8 cellular contexts compared by ENCODE assay signal in the genomic region with DNA sequence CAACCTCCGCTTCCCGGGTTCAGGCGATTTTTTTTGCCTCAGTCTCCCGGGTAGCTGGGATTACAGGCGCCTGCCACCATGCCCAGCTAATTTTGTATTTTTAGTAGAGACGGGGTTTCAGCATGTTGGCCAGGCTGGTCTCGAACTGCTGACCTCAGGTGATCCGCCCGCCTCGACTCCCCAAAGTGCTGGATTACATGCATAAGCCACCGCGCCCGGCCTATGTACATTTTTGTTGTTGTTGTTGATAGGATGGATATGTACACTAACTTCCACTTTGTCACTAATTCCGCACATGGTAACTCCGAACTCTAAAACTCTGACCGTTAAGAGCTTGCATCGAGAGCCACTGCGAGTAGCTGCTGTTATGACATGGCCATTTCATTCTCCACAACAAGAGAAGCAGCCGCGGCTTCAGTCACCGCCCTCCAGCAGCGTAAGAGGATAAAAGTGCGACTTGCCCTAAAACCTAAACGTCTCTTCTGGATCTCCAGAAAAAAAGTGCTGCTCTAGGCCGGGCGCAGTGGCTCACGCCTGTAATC. TPM values are rescaled to one million over a fixed set of nuclear protein-coding genes. Genes with fewer than 3 reads are reported as not detected.
DNase-seq lines count a peak whose midpoint lies in the region; ATAC-seq, FAIRE-seq and TF ChIP-seq lines count a peak whose summit lies in the region.

No MANE protein-coding gene starts in this region.

- no peak overlapping the region for H3K4me3 ChIP-seq in CD8-positive, alpha-beta memory T cell (ENCODE audit: low read length)
- no peak overlapping the region for H3K4me3 ChIP-seq in H1 (ENCODE audit: extremely low read depth in 1 of 4, insufficient read depth in 2 of 4, low read depth in 3 of 4, low read length in 4 of 4)

- H3K9me3 ChIP-seq in CD8-positive, alpha-beta memory T cell (ENCODE audit: low read length) = no peaks in the 10 kb centered on the region
- no peaks in the 10 kb centered on the region for H3K9me3 ChIP-seq in H1 (ENCODE audit: insufficient read depth in 2 of 2, low read depth in 1 of 2, low read length in 1 of 2)

- H3K4me1 ChIP-seq in CD8-positive, alpha-beta memory T cell (ENCODE audit: insufficient read depth, low read length) = peaks cover 19% of the 10 kb centered on the region
- H3K4me1 ChIP-seq in H1 (replicated peaks in 1 of 4; ENCODE audit: control insufficient read depth in 3 of 4, insufficient read depth in 4 of 4, low read length in 3 of 4) = peaks cover 0 to 7% (median 2%) of the 10 kb centered on the region in 4 experiments; a peak in 5 of 7 replicates

- peaks cover 8% of the 10 kb centered on the region; the same call in 1 of the 2 replicates for H3K79me1 ChIP-seq in H1 (ENCODE audit: low read depth, low read length)

- peaks cover 0 to 40% (median 9%) of the 10 kb centered on the region in 3 donors for H3K36me3 Mint-ChIP-seq in CD8-positive, alpha-beta memory T cell

- TF ChIP-seq CTCF in H1 (IDR thresholded peaks at IDR 0.05; ENCODE audit: control extremely low read depth in 1 of 3, insufficient read depth in 1 of 3, low read depth in 1 of 3, low read length in 3 of 3) = no peak

- peak overlapping the region in 3 of 7 donors; percentile 28 to 96 (median 95) for H3K4me3 Mint-ChIP-seq in CD8-positive, alpha-beta memory T cell

- no peak overlapping the region for H3K27ac ChIP-seq in CD8-positive, alpha-beta memory T cell (ENCODE audit: low read depth, low read length)
- H3K27ac ChIP-seq in H1 (ENCODE audit: low read depth, low read length) = no peak overlapping the region

- no peak overlapping the region for H3K18ac ChIP-seq in H1 (ENCODE audit: extremely low read depth, low read length)

- no peak overlapping the region for H2AFZ ChIP-seq in H1 (ENCODE audit: low read length)

- H3K4me2 ChIP-seq in H1 (ENCODE audit: insufficient read depth in 1 of 2, low read depth in 2 of 2, low read length in 2 of 2) = no peak overlapping the region; a peak in 1 of 4 replicates

- H3K9ac ChIP-seq in H1 (replicated peaks in 1 of 4; ENCODE audit: extremely low read depth in 1 of 4, low read depth in 3 of 4, low read length in 3 of 4) = no peak overlapping the region

- no peak overlapping the region for H2BK5ac ChIP-seq in H1 (ENCODE audit: low read depth, low read length)

- POLR2A ChIA-PET in CD8-positive, alpha-beta memory T cell (lab: Charles Lee) = interaction anchor here (0.6 to 1.7 kb wide), 3 partner anchors 10 to 68 kb away, joined by 3 to 6 read pairs (median 4); partner anchors contain the start of gene DDIT3
- POLR2A ChIA-PET in H1 (lab: Charles Lee; ENCODE audit: partially characterized antibody) = interaction anchor here (0.6 to 1.2 kb wide), 4 partner anchors 54 to 269 kb away, joined by 3 read pairs; no protein-coding TSS in a partner anchor

- FAIRE-seq in H1 (lab: Jason Lieb, UNC) = no peak

- H2BK12ac ChIP-seq in H1 (ENCODE audit: low read depth, low read length) = no peak overlapping the region; the same call in 1 of the 2 replicates

- H4K5ac ChIP-seq in H1 (ENCODE audit: insufficient read length, low read depth, low read length) = no peak overlapping the region

- peaks cover 29% of the 10 kb centered on the region for H3K36me3 ChIP-seq in CD8-positive, alpha-beta memory T cell (ENCODE audit: insufficient read depth, low read length)
- H3K36me3 ChIP-seq in H1 (ENCODE audit: control insufficient read depth in 2 of 4, insufficient read depth in 4 of 4, low read length in 3 of 4) = peaks cover 16 to 33% (median 29%) of the 10 kb centered on the region in 4 experiments

- ATAC-seq in HG03025 (IDR thresholded peaks at IDR 0.05; ENCODE audit: low FRiP score, unreplicated experiment) = no peak
- ATAC-seq in HG03135 (IDR thresholded peaks at IDR 0.05; ENCODE audit: unreplicated experiment) = no peak

- no peak overlapping the region for H2BK20ac ChIP-seq in H1 (ENCODE audit: low read length)

- no peak for TF ChIP-seq EP300 in H1 (IDR thresholded peaks at IDR 0.05; ENCODE audit: borderline replicate concordance in 1 of 2, low read depth in 2 of 2, low read length in 2 of 2)

- no peaks in the 10 kb centered on the region for H3K27me3 ChIP-seq in CD8-positive, alpha-beta memory T cell (ENCODE audit: insufficient read depth, low read length, poor library complexity, severe bottlenecking)
- H3K27me3 ChIP-seq in H1 (replicated peaks in 1 of 4; ENCODE audit: control insufficient read depth in 3 of 4, extremely low read depth in 1 of 4, insufficient read depth in 3 of 4, low read length in 3 of 4) = no peaks in the 10 kb centered on the region

- peak overlapping the region; percentile 69 for H3K4ac ChIP-seq in H1 (replicated peaks; ENCODE audit: insufficient read length, low read depth, low read length)

- WGBS in H1 (ENCODE audit: extremely low coverage in 1 of 2, insufficient coverage in 1 of 2, insufficient read length in 1 of 2, insufficient replicate concordance in 2 of 2, low coverage in 1 of 2, low lambda C conversion rate in 2 of 2, missing lambda C conversion rate in 1 of 2), 2 experiments = 94% methylated on average over 27 of the region's 27 CpGs; no CpG with 5 or more reads in 1 of the 2 experiments

- no peak for TF ChIP-seq POLR2A in H1 (IDR thresholded peaks at IDR 0.05; ENCODE audit: control extremely low read depth in 1 of 2, low read depth in 2 of 2, low read length in 2 of 2)

- H2AK5ac ChIP-seq in H1 (ENCODE audit: low read depth, low read length) = no peak overlapping the region

- H3K23me2 ChIP-seq in H1 (ENCODE audit: low read depth, low read length) = peaks cover 5% of the 10 kb centered on the region; the same call in 1 of the 2 replicates

- H4K8ac ChIP-seq in H1 (ENCODE audit: extremely low read depth, insufficient read depth, low read length) = no peak overlapping the region; the same call in 1 of the 2 replicates

- H3K9me3 Mint-ChIP-seq in CD8-positive, alpha-beta memory T cell = no peaks in the 10 kb centered on the region

- peaks cover 0 to 3% of the 10 kb centered on the region in 2 experiments for H4K20me1 ChIP-seq in H1 (replicated peaks in 1 of 2; ENCODE audit: control insufficient read depth in 1 of 2, insufficient read depth in 2 of 2, low read length in 2 of 2)

- DNase-seq in CD8-positive, alpha-beta memory T cell = no peak
- DNase-seq in NCI-H82 treated with DMSO at 0.1 percent for 48 hours (lab: John Stamatoyannopoulos, UW; ENCODE audit: unreplicated experiment) (peak; percentile 23), H1 (ENCODE audit: low read depth in 1 of 2, low spot score in 2 of 2) (no peak), posterior vena cava (ENCODE audit: low spot score) (peak; percentile 85), D341Med (ENCODE audit: low spot score) (no peak), NCI-H2029 (lab: John Stamatoyannopoulos, UW) (no peak)

- H3K27ac Mint-ChIP-seq in CD8-positive, alpha-beta memory T cell = peak overlapping the region; percentile 80 to 99 (median 96)

- peaks cover 14 to 25% of the 10 kb centered on the region in 2 experiments for H3K79me2 ChIP-seq in H1 (ENCODE audit: control insufficient read depth in 1 of 2, insufficient read depth in 2 of 2, low read length in 2 of 2)

- H3K4me1 Mint-ChIP-seq in CD8-positive, alpha-beta memory T cell = peaks cover 32 to 41% (median 37%) of the 10 kb centered on the region in 3 donors

- no peak overlapping the region for H3K14ac ChIP-seq in H1 (ENCODE audit: insufficient read length)

- peak overlapping the region; percentile 15 for H4K91ac ChIP-seq in H1 (replicated peaks; ENCODE audit: insufficient read length, low read length)

- H3K27me3 Mint-ChIP-seq in CD8-positive, alpha-beta memory T cell = no peaks in the 10 kb centered on the region

- TF ChIP-seq RAD21 in H1 (IDR thresholded peaks at IDR 0.05 in 1 of 2, conservative IDR thresholded peaks at IDR 0.05 in 1 of 2; ENCODE audit: low read depth in 2 of 2, low read length in 2 of 2) = no peak

- no peak overlapping the region for H2BK120ac ChIP-seq in H1 (replicated peaks; ENCODE audit: low read depth, low read length)

- H2BK15ac ChIP-seq in H1 (ENCODE audit: low read length) = no peak overlapping the region

- no peak overlapping the region for H3K56ac ChIP-seq in H1 (replicated peaks; ENCODE audit: insufficient read length, low read depth, low read length)

- H3K23ac ChIP-seq in H1 (ENCODE audit: insufficient read length) = no peak overlapping the region

- CTCF ChIA-PET in CD8-positive, alpha-beta memory T cell (lab: Charles Lee) = interaction anchor here (0.8 to 4.8 kb wide), 6 partner anchors 9 to 253 kb away, joined by 3 to 22 read pairs (median 4); partner anchors contain the start of gene GLI1
- CTCF ChIA-PET in H1 (lab: Charles Lee; ENCODE audit: partially characterized antibody) = interaction anchor here (0.8 to 25.1 kb wide), 8 partner anchors 8 to 96 kb away, joined by 3 to 441 read pairs (median 4); partner anchors contain the start of genes GLI1 and INHBE

- intact Hi-C loops in posterior vena cava (cut with DNase I) = no loop called here

RNA-seq across cellular contexts. Expression of gene MARS1, which starts 0.7 kb away (rescaled TPM):
- 100 to 1,000 TPM; 386 to 398 TPM for total RNA-seq in CD8-positive, alpha-beta memory T cell
- 89.8 TPM for polyA plus RNA-seq in CD8-positive, alpha-beta memory T cell
- total RNA-seq in H1 (2021; fragmentation: NEBNext Ultra II Directional; extraction: Animal tissue kit (Norgen Biotek cat#: 25700)) = 398 and 407 TPM in 2 replicates
- polyA plus RNA-seq in H1 (2011; rRNA removed) = 194 and 255 TPM in 2 replicates
- polyA plus RNA-seq in H1 (2011; cell fraction: cytosol; rRNA removed) = 252 TPM
- polyA plus RNA-seq in H1 (2011; cell fraction: nucleus; rRNA removed) = 777 TPM
- polyA plus RNA-seq in H1 (2012, experiment 1 of 2) = 284 to 339 TPM (median 323 TPM) in 4 replicates
- 230 TPM for polyA plus RNA-seq in H1 (2012, experiment 2 of 2)
- 724 TPM for polyA plus RNA-seq in H1 (2013, experiment 1 of 2)
- 726 TPM for polyA plus RNA-seq in H1 (2013, experiment 2 of 2)
- 393 and 430 TPM in 2 replicates for polyA minus RNA-seq in H1 (2011; rRNA and poly(A)+ RNA removed)
- polyA minus RNA-seq in H1 (2011; cell fraction: cytosol; rRNA and poly(A)+ RNA removed) = 168 TPM
- 352 TPM for polyA minus RNA-seq in H1 (2011; cell fraction: nucleus; rRNA and poly(A)+ RNA removed)
- 100 to 1,000 TPM; 135 to 142 TPM for total RNA-seq in posterior vena cava

RNA-seq across cellular contexts. Expression of gene ARHGAP9, which starts 7.5 kb away (rescaled TPM):
- 100 to 1,000 TPM; 116 to 121 TPM for total RNA-seq in CD8-positive, alpha-beta memory T cell
- 181 TPM for polyA plus RNA-seq in CD8-positive, alpha-beta memory T cell
- total RNA-seq in H1 (2021; fragmentation: NEBNext Ultra II Directional; extraction: Animal tissue kit (Norgen Biotek cat#: 25700)) = 2.3 and 3.2 TPM in 2 replicates
- polyA plus RNA-seq in H1 (2011; rRNA removed) = 6.0 and 7.0 TPM in 2 replicates
- polyA plus RNA-seq in H1 (2011; cell fraction: cytosol; rRNA removed) = 5.3 TPM
- polyA plus RNA-seq in H1 (2011; cell fraction: nucleus; rRNA removed) = 13.6 TPM
- 3.4 to 4.9 TPM (median 4.3 TPM) in 4 replicates for polyA plus RNA-seq in H1 (2012, experiment 1 of 2)
- polyA plus RNA-seq in H1 (2012, experiment 2 of 2) = 4.3 TPM
- 3.3 TPM for polyA plus RNA-seq in H1 (2013, experiment 1 of 2)
- 3.0 TPM for polyA plus RNA-seq in H1 (2013, experiment 2 of 2)
- polyA minus RNA-seq in H1 (2011; rRNA and poly(A)+ RNA removed) = 2.5 and 4.9 TPM in 2 replicates
- 1.8 TPM for polyA minus RNA-seq in H1 (2011; cell fraction: cytosol; rRNA and poly(A)+ RNA removed)
- polyA minus RNA-seq in H1 (2011; cell fraction: nucleus; rRNA and poly(A)+ RNA removed) = 2.7 TPM
- 10 to 100 TPM; 12.7 to 20.7 TPM for total RNA-seq in posterior vena cava

RNA-seq across cellular contexts. Expression of gene GLI1, which starts 27.5 kb away (rescaled TPM):
- total RNA-seq in CD8-positive, alpha-beta memory T cell = under 1 TPM; 0.55 to 0.75 TPM
- 0.32 TPM for polyA plus RNA-seq in CD8-positive, alpha-beta memory T cell
- 20.6 and 23.5 TPM in 2 replicates for total RNA-seq in H1 (2021; fragmentation: NEBNext Ultra II Directional; extraction: Animal tissue kit (Norgen Biotek cat#: 25700))
- 25.3 and 31.0 TPM in 2 replicates for polyA plus RNA-seq in H1 (2011; rRNA removed)
- polyA plus RNA-seq in H1 (2011; cell fraction: cytosol; rRNA removed) = 24.6 TPM
- polyA plus RNA-seq in H1 (2011; cell fraction: nucleus; rRNA removed) = 86.7 TPM
- 19.9 to 24.3 TPM (median 22.0 TPM) in 4 replicates for polyA plus RNA-seq in H1 (2012, experiment 1 of 2)
- 14.8 TPM for polyA plus RNA-seq in H1 (2012, experiment 2 of 2)
- polyA plus RNA-seq in H1 (2013, experiment 1 of 2) = 17.8 TPM
- 16.1 TPM for polyA plus RNA-seq in H1 (2013, experiment 2 of 2)
- polyA minus RNA-seq in H1 (2011; rRNA and poly(A)+ RNA removed) = 25.1 and 28.1 TPM in 2 replicates
- 16.2 TPM for polyA minus RNA-seq in H1 (2011; cell fraction: cytosol; rRNA and poly(A)+ RNA removed)
- polyA minus RNA-seq in H1 (2011; cell fraction: nucleus; rRNA and poly(A)+ RNA removed) = 30.0 TPM
- total RNA-seq in posterior vena cava = 1 to 10 TPM in 1 of 2 donors, under 1 TPM in 1; 0.90 to 3.2 TPM

RNA-seq across cellular contexts. Expression of gene INHBE, which starts 32.0 kb away (rescaled TPM):
- under 1 TPM; 0.38 to 0.61 TPM for total RNA-seq in CD8-positive, alpha-beta memory T cell
- not detected for polyA plus RNA-seq in CD8-positive, alpha-beta memory T cell
- 7.0 and 10.2 TPM in 2 replicates for total RNA-seq in H1 (2021; fragmentation: NEBNext Ultra II Directional; extraction: Animal tissue kit (Norgen Biotek cat#: 25700))
- 18.8 and 31.9 TPM in 2 replicates for polyA plus RNA-seq in H1 (2011; rRNA removed)
- 30.8 TPM for polyA plus RNA-seq in H1 (2011; cell fraction: cytosol; rRNA removed)
- polyA plus RNA-seq in H1 (2011; cell fraction: nucleus; rRNA removed) = 31.1 TPM
- 10.8 to 13.7 TPM (median 12.5 TPM) in 4 replicates for polyA plus RNA-seq in H1 (2012, experiment 1 of 2)
- 11.1 TPM for polyA plus RNA-seq in H1 (2012, experiment 2 of 2)
- 9.0 TPM for polyA plus RNA-seq in H1 (2013, experiment 1 of 2)
- polyA plus RNA-seq in H1 (2013, experiment 2 of 2) = 10.3 TPM
- polyA minus RNA-seq in H1 (2011; rRNA and poly(A)+ RNA removed) = 16.4 and 33.1 TPM in 2 replicates
- polyA minus RNA-seq in H1 (2011; cell fraction: cytosol; rRNA and poly(A)+ RNA removed) = 17.2 TPM
- 12.8 TPM for polyA minus RNA-seq in H1 (2011; cell fraction: nucleus; rRNA and poly(A)+ RNA removed)
- total RNA-seq in posterior vena cava = not detected

RNA-seq across cellular contexts. Expression of gene DDIT3, which starts 33.2 kb away (rescaled TPM):
- 10 to 100 TPM; 12.7 to 13.2 TPM for total RNA-seq in CD8-positive, alpha-beta memory T cell
- 11.7 TPM for polyA plus RNA-seq in CD8-positive, alpha-beta memory T cell
- total RNA-seq in H1 (2021; fragmentation: NEBNext Ultra II Directional; extraction: Animal tissue kit (Norgen Biotek cat#: 25700)) = 4.9 TPM in 2 replicates
- polyA plus RNA-seq in H1 (2011; rRNA removed) = 4.7 and 5.7 TPM in 2 replicates
- polyA plus RNA-seq in H1 (2011; cell fraction: cytosol; rRNA removed) = 8.3 TPM
- polyA plus RNA-seq in H1 (2011; cell fraction: nucleus; rRNA removed) = 7.3 TPM
- polyA plus RNA-seq in H1 (2012, experiment 1 of 2) = 7.7 to 11.2 TPM (median 8.3 TPM) in 4 replicates
- polyA plus RNA-seq in H1 (2012, experiment 2 of 2) = 3.0 TPM
- polyA plus RNA-seq in H1 (2013, experiment 1 of 2) = 5.7 TPM
- polyA plus RNA-seq in H1 (2013, experiment 2 of 2) = 5.5 TPM
- polyA minus RNA-seq in H1 (2011; rRNA and poly(A)+ RNA removed) = 6.0 and 7.0 TPM in 2 replicates
- 4.0 TPM for polyA minus RNA-seq in H1 (2011; cell fraction: cytosol; rRNA and poly(A)+ RNA removed)
- polyA minus RNA-seq in H1 (2011; cell fraction: nucleus; rRNA and poly(A)+ RNA removed) = 14.7 TPM
- 10 to 100 TPM; 34.0 to 43.8 TPM for total RNA-seq in posterior vena cava

Comparison
In these comparisons a context has a peak if more than half of its experiments do, and no peak if none do; other contexts are left out.
1. DNase-seq: peak in NCI-H82 treated with DMSO at 0.1 percent for 48 hours (single experiment) and posterior vena cava (single experiment); none in CD8-positive, alpha-beta memory T cell (0 of 5), H1 (0 of 2), D341Med (single experiment) and NCI-H2029 (single experiment).
2. RNA of gene ARHGAP9, which starts 7.5 kb away (total RNA-seq): 116 to 121 TPM in CD8-positive, alpha-beta memory T cell; 12.7 to 20.7 TPM in posterior vena cava and 2.3 to 3.2 TPM in H1; every median in the first group is over 4 times any median in the second.